In genomic region chr15:59536553-59536952, GRCh38 we compare ENCODE assay signal across 24 cellular contexts.
"Had no signal": no experiment of that assay in that cellular context is flagged by ENCODE, and none has a peak within 500 bp of the region (broad histone marks: within the 10 kb centered on the region; RNA-seq: fewer than 3 reads in every experiment).

No MANE protein-coding gene starts in this region.

- H3K36me3 Mint-ChIP-seq: activated naive CD8-positive, alpha-beta T cell treated with anti-CD3 and anti-CD28 coated beads for 36 hours; brain had no signal

- H3K36me3 ChIP-seq: ascending aorta, gastrocnemius medialis, left ventricle myocardium inferior, spleen, thoracic aorta had no signal

- H3K27me3 ChIP-seq: ascending aorta, spleen had no signal

- FAIRE-seq: urothelium cell line had no signal

- ATAC-seq: effector memory CD8-positive, alpha-beta T cell; gastrocnemius medialis; right cardiac atrium; stimulated activated naive CD8-positive, alpha-beta T cell treated with anti-CD3 and anti-CD28 coated beads, Interleukin-15, Interleukin-2, amounts not matched to agents 100 U/mL and 50 U/mL, for 24 hours had no signal

- H3K4me1 Mint-ChIP-seq: brain, nephron had no signal

- H3K4me3 ChIP-seq: ascending aorta, coronary artery, gastrocnemius medialis, left ventricle myocardium inferior, spleen, thoracic aorta had no signal

- H3K4me3 Mint-ChIP-seq: activated naive CD8-positive, alpha-beta T cell treated with anti-CD3 and anti-CD28 coated beads for 36 hours; brain; effector memory CD8-positive, alpha-beta T cell; nephron had no signal

- H3K27ac ChIP-seq: ascending aorta, coronary artery, gastrocnemius medialis, left ventricle myocardium inferior, spleen, thoracic aorta had no signal

- H3K9me3 ChIP-seq: ascending aorta, gastrocnemius medialis, left ventricle myocardium inferior, spleen, thoracic aorta had no signal

- DNase-seq: activated CD4-positive, alpha-beta T cell treated with anti-CD3 and anti-CD28 coated beads for 4 hours; activated CD4-positive, alpha-beta T cell treated with anti-CD3 and anti-CD28 coated beads, Interleukin-2, amount 50 U/mL, for 4 hours; activated CD4-positive, CD25-positive, alpha-beta regulatory T cell; activated effector memory CD4-positive, alpha-beta T cell treated with Interleukin-2 at 50 U/mL for 16 hours; activated naive CD4-positive, alpha-beta T cell treated with Interleukin-2 at 50 U/mL for 16 hours; activated naive CD8-positive, alpha-beta T cell treated with anti-CD3 and anti-CD28 coated beads for 36 hours; activated T-cell treated with anti-CD3 and anti-CD28 coated beads for 4 hours; effector memory CD8-positive, alpha-beta T cell; erythroblast; gastrocnemius medialis; glutamatergic neuron; islet precursor cell; left ventricle myocardium inferior; posterior cingulate gyrus; right cardiac atrium; spleen; stimulated activated naive CD8-positive, alpha-beta T cell treated with anti-CD3 and anti-CD28 coated beads, Interleukin-15, Interleukin-2, amounts not matched to agents 100 U/mL and 50 U/mL, for 24 hours; trophoblast cell had no signal

- H3K4me1 ChIP-seq: ascending aorta, gastrocnemius medialis, left ventricle myocardium inferior had no signal

- H3K9me3 Mint-ChIP-seq: activated naive CD8-positive, alpha-beta T cell treated with anti-CD3 and anti-CD28 coated beads for 36 hours; effector memory CD8-positive, alpha-beta T cell; nephron had no signal

- H3K27ac Mint-ChIP-seq: activated naive CD8-positive, alpha-beta T cell treated with anti-CD3 and anti-CD28 coated beads for 36 hours; brain; effector memory CD8-positive, alpha-beta T cell; nephron had no signal
